Comparison of ENCODE assay signal across 8 cellular contexts in genomic region chr9:127283917-127284316, GRCh38. TPM values are rescaled to one million over a fixed set of nuclear protein-coding genes. Genes with fewer than 3 reads are reported as not detected.
A peak's percentile ranks its signal among the peaks of the same experiment; 100 is the strongest.
DNase-seq lines count a peak whose midpoint lies in the region; ATAC-seq, FAIRE-seq and TF ChIP-seq lines count a peak whose summit lies in the region.

No MANE protein-coding gene starts in this region.

- no peaks in the 10 kb centered on the region for H4K20me1 ChIP-seq in GM12878 (ENCODE audit: control insufficient read depth, insufficient read depth)

- DNase-seq in DMS114 treated with DMSO at 0.1 percent for 48 hours (lab: John Stamatoyannopoulos, UW; ENCODE audit: unreplicated experiment), result peak; percentile 2
- DNase-seq in LNCaP clone FGC (ENCODE audit: low read depth), result no peak
- no peak for DNase-seq in GM12878 (ENCODE audit: low read depth, low spot score)
- DNase-seq in mesenchymal stem cell, result peak; percentile 46
- no peak for DNase-seq in activated CD8-positive, alpha-beta memory T cell treated with anti-CD3 and anti-CD28 coated beads, Interleukin-2, amount 50 U/mL, for 4 hours

- H2BK15ac ChIP-seq in mesenchymal stem cell (ENCODE audit: low read depth, poor library complexity, severe bottlenecking), result no peak overlapping the region

- ATAC-seq in GM12878 (peak; percentile 61; the same call in 2 of the 3 replicates), GM21423 (IDR thresholded peaks at IDR 0.05; ENCODE audit: unreplicated experiment) (no peak), HG03159 (IDR thresholded peaks at IDR 0.05; ENCODE audit: unreplicated experiment) (no peak), HG03469 (IDR thresholded peaks at IDR 0.05; ENCODE audit: unreplicated experiment) (no peak)

- no peak for TF ChIP-seq POLR2A in GM12878 (IDR thresholded peaks at IDR 0.05; ENCODE audit: low read depth, low read length)

- no peak overlapping the region for H3K14ac ChIP-seq in mesenchymal stem cell (ENCODE audit: low read length in 2 of 2)

- no peaks in the 10 kb centered on the region for H3K79me2 ChIP-seq in GM12878 (ENCODE audit: control insufficient read depth, insufficient read depth, low read length)

- TF ChIP-seq EP300 in GM12878 (IDR thresholded peaks at IDR 0.05; ENCODE audit: borderline replicate concordance in 1 of 2, control insufficient read depth in 1 of 2, low read depth in 2 of 2, low read length in 2 of 2), result no peak

- in situ Hi-C loops in GM12878 (cut with MboI), result no loop called here

- no peak overlapping the region for H4K8ac ChIP-seq in mesenchymal stem cell (ENCODE audit: low read length)

- H3K18ac ChIP-seq in mesenchymal stem cell (ENCODE audit: low read depth in 1 of 2, low read length in 2 of 2), result no peak overlapping the region

- TF ChIP-seq CTCF in LNCaP clone FGC (IDR thresholded peaks at IDR 0.05; ENCODE audit: control insufficient read depth, extremely low read depth, insufficient read depth), result peak; percentile 27; the same call in 1 of the 2 replicates
- peak; percentile 26 to 48 (median 42); a peak in 5 of 6 replicates for TF ChIP-seq CTCF in GM12878 (IDR thresholded peaks at IDR 0.05 in 2 of 3, conservative IDR thresholded peaks at IDR 0.05 in 1 of 3; ENCODE audit: control insufficient read depth in 2 of 3, extremely low read depth in 1 of 3, insufficient read depth in 1 of 3, low read depth in 3 of 3, low read length in 3 of 3)

- no peak overlapping the region for H2BK12ac ChIP-seq in mesenchymal stem cell (ENCODE audit: low read length in 2 of 2)

- no peak overlapping the region for H3K4ac ChIP-seq in mesenchymal stem cell (ENCODE audit: low read depth in 1 of 2, low read length in 2 of 2)

- H3K4me3 ChIP-seq in LNCaP clone FGC (ENCODE audit: low read depth, low read length), result no peak overlapping the region
- H3K4me3 ChIP-seq in GM12878, result no peak overlapping the region
- H3K4me3 ChIP-seq in mesenchymal stem cell (ENCODE audit: insufficient read depth in 1 of 2, low read depth in 1 of 2, low read length in 2 of 2), result no peak overlapping the region

- no peaks in the 10 kb centered on the region for H3K27me3 ChIP-seq in GM12878 (replicated peaks in 1 of 2; ENCODE audit: control insufficient read depth in 2 of 2, insufficient read depth in 2 of 2, low read length in 1 of 2)
- H3K27me3 ChIP-seq in mesenchymal stem cell (ENCODE audit: control insufficient read depth in 1 of 2, insufficient read depth in 1 of 2, low read length in 2 of 2), result peaks cover 0 to 57% of the 10 kb centered on the region in 2 experiments

- H3K4me2 ChIP-seq in GM12878 (ENCODE audit: control insufficient read depth, insufficient read depth) (no peak overlapping the region), mesenchymal stem cell (ENCODE audit: low read length, poor library complexity, severe bottlenecking) (no peak overlapping the region)

- no peak overlapping the region for H2BK5ac ChIP-seq in mesenchymal stem cell (ENCODE audit: low read depth, low read length, poor library complexity, severe bottlenecking)

- WGBS in GM12878 (ENCODE audit: insufficient coverage, insufficient replicate concordance, low lambda C conversion rate, missing lambda C conversion rate), result 3% methylated on average over 2 of the region's 2 CpGs
- 33% methylated on average over 2 of the region's 2 CpGs for WGBS in mesenchymal stem cell

- no peaks in the 10 kb centered on the region for H3K79me1 ChIP-seq in mesenchymal stem cell (replicated peaks; ENCODE audit: low read length, poor library complexity, severe bottlenecking)

- H4K91ac ChIP-seq in mesenchymal stem cell (ENCODE audit: low read length), result no peak overlapping the region

- no peaks in the 10 kb centered on the region for H3K36me3 ChIP-seq in GM12878 (ENCODE audit: control insufficient read depth in 2 of 2, insufficient read depth in 2 of 2, low read length in 1 of 2)
- no peaks in the 10 kb centered on the region for H3K36me3 ChIP-seq in mesenchymal stem cell (ENCODE audit: control insufficient read depth in 1 of 2, insufficient read depth in 2 of 2, low read depth in 1 of 2, low read length in 2 of 2)

- no peak overlapping the region for H2AK5ac ChIP-seq in mesenchymal stem cell (ENCODE audit: low read length, severe bottlenecking)

- no peaks in the 10 kb centered on the region for H3K9me3 ChIP-seq in GM12878 (replicated peaks; ENCODE audit: control insufficient read depth, insufficient read depth, low read length)
- no peaks in the 10 kb centered on the region for H3K9me3 ChIP-seq in mesenchymal stem cell (ENCODE audit: control insufficient read depth, low read length)

- CTCF ChIA-PET in GM12878 (lab: Yijun Ruan, JAX), result interaction anchor here (1.1 to 2.2 kb wide), 3 partner anchors 12 to 172 kb away, joined by 5 to 7 read pairs (median 6); partner anchors contain the start of gene SLC2A8

- H3K27ac ChIP-seq in GM12878 (ENCODE audit: control insufficient read depth, insufficient read depth), result no peak overlapping the region
- H3K27ac ChIP-seq in mesenchymal stem cell (ENCODE audit: low read length, poor library complexity, severe bottlenecking), result no peak overlapping the region

- H2BK120ac ChIP-seq in mesenchymal stem cell (ENCODE audit: low read depth, low read length), result no peak overlapping the region

- intact Hi-C loops in GM12878 (cut with micrococcal nuclease; ENCODE audit: unreplicated experiment), result no loop called here

- no peak overlapping the region; the same call in 1 of the 2 replicates for H2AFZ ChIP-seq in GM12878 (ENCODE audit: control insufficient read depth, low read depth, low read length)
- no peak overlapping the region for H2AFZ ChIP-seq in mesenchymal stem cell (ENCODE audit: low read depth, low read length)

- no TSS peak for BruUV-seq in GM12878 (replicated peaks; lab: Mats Ljungman, UMichigan)

- POLR2A ChIA-PET in GM12878 (lab: Charles Lee), result no interaction called here

- FAIRE-seq in GM12878 (lab: Jason Lieb, UNC), result peak; percentile 69

- SMC1A ChIA-PET in GM12878 (lab: Charles Lee; ENCODE audit: uncharacterized antibody, unreplicated experiment), result no interaction called here

- RAD21 ChIA-PET in GM12878 (lab: Charles Lee; ENCODE audit: unreplicated experiment), result interaction anchor here (1.0 kb wide), 1 partner anchor 113 kb away, joined by 5 read pairs; the partner anchor contains the start of gene SLC2A8

- H3K4me1 ChIP-seq in GM12878 (ENCODE audit: control insufficient read depth, insufficient read depth, low read length), result peaks cover 6% of the 10 kb centered on the region
- no peaks in the 10 kb centered on the region for H3K4me1 ChIP-seq in mesenchymal stem cell (ENCODE audit: control insufficient read depth, insufficient read depth, low read depth, low read length)

- peak; percentile 54 for TF ChIP-seq RAD21 in GM12878 (IDR thresholded peaks at IDR 0.05; ENCODE audit: insufficient read depth, low read depth, low read length)

- H3K23ac ChIP-seq in mesenchymal stem cell (ENCODE audit: low read length in 2 of 2), result no peak overlapping the region

- H3K9ac ChIP-seq in GM12878 (ENCODE audit: control insufficient read depth, insufficient read depth, low read length), result no peak overlapping the region
- H3K9ac ChIP-seq in mesenchymal stem cell (ENCODE audit: low read length), result no peak overlapping the region

TF ChIP-seq in GM12878, 131 proteins besides CTCF, POLR2A, EP300 and RAD21 (continues in another document):
- TF ChIP-seq SIN3A (IDR thresholded peaks at IDR 0.05; ENCODE audit: low read depth, low read length), result no peak
- no peak for TF ChIP-seq JUND (IDR thresholded peaks at IDR 0.05; ENCODE audit: low read depth, low read length)
- TF ChIP-seq ZNF622 (IDR thresholded peaks at IDR 0.05), result no peak
- no peak for TF ChIP-seq STAT3 (IDR thresholded peaks at IDR 0.05; ENCODE audit: low read depth, low read length)
- TF ChIP-seq TCF7 (IDR thresholded peaks at IDR 0.05; ENCODE audit: borderline replicate concordance), result no peak

RNA-seq across cellular contexts. Expression of gene GARNL3, which starts 19.3 kb away (rescaled TPM):
- total RNA-seq in GM12878 (2013; cell fraction: nucleolus; rRNA removed), result 59.4 and 67.2 TPM in 2 replicates
- total RNA-seq in GM12878 (2014; rRNA removed), result 8.2 and 9.3 TPM in 2 replicates
- total RNA-seq in GM12878 (2014; rRNA removed; fragmentation: Illumina TruSeq; extraction: Trizol), result 7.1 and 7.2 TPM in 2 replicates
- 9.4 and 9.8 TPM in 2 replicates for total RNA-seq in GM12878 (2021)
- polyA plus RNA-seq in GM12878 (2011; ENCODE audit: low read depth), result 5.1 TPM
- polyA plus RNA-seq in GM12878 (2011; rRNA removed), result 1.8 and 2.2 TPM in 2 replicates
- 0.89 and 1.2 TPM in 2 replicates for polyA plus RNA-seq in GM12878 (2011; cell fraction: cytosol; rRNA removed)
- 7.3 and 8.8 TPM in 2 replicates for polyA plus RNA-seq in GM12878 (2011; cell fraction: nucleus; rRNA removed)
- 4.1 and 4.6 TPM in 2 replicates for polyA plus RNA-seq in GM12878 (2012)
- polyA plus RNA-seq in GM12878 (2014; fragmentation: Illumina TruSeq; extraction: Trizol), result 6.9 and 7.6 TPM in 2 replicates
- 1 to 10 TPM in 1 of 2 experiments, under 1 TPM in 1; 0.89 to 1.3 TPM for polyA plus RNA-seq in GM12878 (2014; fragmentation: Nextera tagmentation; extraction: Ambion mirVana)
- polyA plus RNA-seq in GM12878 (2014; rRNA removed), result 12.0 and 13.2 TPM in 2 replicates
- polyA plus RNA-seq in GM12878 (2016; fragmentation: Nextera tagmentation; extraction: Ambion mirVana), result 1 to 10 TPM; 4.9 to 5.6 TPM
- 2.0 and 4.9 TPM in 2 replicates for polyA minus RNA-seq in GM12878 (2011; rRNA and poly(A)+ RNA removed)
- polyA minus RNA-seq in GM12878 (2011; cell fraction: cytosol; rRNA and poly(A)+ RNA removed), result 0.21 TPM in 1 of 2 replicates, not detected in the other
- 2.3 and 5.5 TPM in 2 replicates for polyA minus RNA-seq in GM12878 (2011; cell fraction: nucleus; rRNA and poly(A)+ RNA removed)
- polyA plus RNA-seq in mesenchymal stem cell (2013, experiment 1 of 2), result 1.2 TPM
- 0.64 TPM for polyA plus RNA-seq in mesenchymal stem cell (2013, experiment 2 of 2)

Comparison
In these comparisons a context has a peak if more than half of its experiments do, and no peak if none do; other contexts are left out.
1. DNase-seq: peak in DMS114 treated with DMSO at 0.1 percent for 48 hours (single experiment) and mesenchymal stem cell (single experiment); none in LNCaP clone FGC (single experiment), GM12878 (single experiment) and activated CD8-positive, alpha-beta memory T cell treated with anti-CD3 and anti-CD28 coated beads, Interleukin-2, amount 50 U/mL, for 4 hours (single experiment).